In the genomic region with DNA sequence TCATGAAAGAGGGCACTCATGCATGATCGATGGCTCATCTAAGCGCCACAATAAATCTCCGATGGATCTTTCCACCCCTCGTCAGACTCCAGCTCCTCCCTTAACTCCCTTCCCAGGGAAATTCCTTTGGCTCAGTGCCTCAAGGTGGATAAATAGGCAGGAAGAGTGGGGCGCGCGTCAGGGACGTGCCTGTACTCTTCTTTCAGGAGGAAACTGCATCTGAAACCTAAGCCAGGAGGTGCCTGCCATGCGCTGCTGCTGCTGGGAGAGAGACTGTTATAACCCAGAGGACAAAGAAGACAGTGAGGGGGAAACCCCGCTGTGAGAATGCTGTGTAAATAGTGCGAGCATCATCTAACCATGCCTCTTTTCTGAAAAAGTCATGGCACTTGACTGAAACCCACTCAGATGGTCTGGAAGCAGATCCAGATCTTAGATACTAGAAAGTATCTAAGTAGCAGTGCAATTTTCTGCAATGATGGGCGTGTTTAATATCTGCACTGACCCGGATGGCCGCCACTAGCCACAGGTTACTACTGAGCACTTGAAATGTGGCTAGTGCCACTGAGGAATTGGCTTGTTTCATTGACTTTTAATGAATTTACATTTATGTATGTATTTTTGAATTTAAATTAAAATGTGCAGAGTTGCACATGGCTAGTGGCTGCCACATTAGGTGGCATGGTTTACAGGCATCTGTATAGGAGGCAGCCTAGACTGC, we compare ENCODE assay signal across 13 cellular contexts.
A peak's percentile ranks its signal among the peaks of the same experiment; 100 is the strongest.
DNase-seq lines count a peak whose midpoint lies in the region; ATAC-seq and TF ChIP-seq lines count a peak whose summit lies in the region.
"Had no signal": no experiment of that assay in that cellular context is flagged by ENCODE, and none has a peak within 500 bp of the region (broad histone marks: within the 10 kb centered on the region; RNA-seq: fewer than 3 reads in every experiment).

No MANE protein-coding gene starts in this region.

- peak; percentile 69 for ATAC-seq in WTC11
- no peak for ATAC-seq in GM21529 (IDR thresholded peaks at IDR 0.05; ENCODE audit: unreplicated experiment)
- ATAC-seq in naive thymus-derived CD4-positive, alpha-beta T cell: no peak
- ATAC-seq: Right ventricle myocardium inferior had no signal

- no peak overlapping the region for H3K27ac Mint-ChIP-seq in WTC11
- no peak overlapping the region for H3K27ac Mint-ChIP-seq in activated naive CD4-positive, alpha-beta T cell treated with anti-CD3 and anti-CD28 coated beads, Interleukin-2, amount 10 ng/mL, durations not matched to agents 7 days and 5 days
- no peak overlapping the region for H3K27ac Mint-ChIP-seq in naive thymus-derived CD4-positive, alpha-beta T cell
- H3K27ac Mint-ChIP-seq: activated naive CD8-positive, alpha-beta T cell had no signal

- no peak for TF ChIP-seq CTCF in WTC11 (IDR thresholded peaks at IDR 0.05)

- no peaks in the 10 kb centered on the region for H3K9me3 ChIP-seq in naive thymus-derived CD4-positive, alpha-beta T cell (ENCODE audit: control insufficient read depth in 2 of 3, low read length in 3 of 3)
- H3K9me3 ChIP-seq: right atrium auricular region had no signal

- H3K4me1 Mint-ChIP-seq in WTC11: peaks cover 6% of the 10 kb centered on the region
- no peaks in the 10 kb centered on the region for H3K4me1 Mint-ChIP-seq in activated naive CD4-positive, alpha-beta T cell treated with anti-CD3 and anti-CD28 coated beads, Interleukin-2, amount 10 ng/mL, durations not matched to agents 7 days and 5 days
- H3K4me1 Mint-ChIP-seq in naive thymus-derived CD4-positive, alpha-beta T cell: no peaks in the 10 kb centered on the region

- H3K36me3 Mint-ChIP-seq in WTC11: no peaks in the 10 kb centered on the region
- no peaks in the 10 kb centered on the region for H3K36me3 Mint-ChIP-seq in activated naive CD4-positive, alpha-beta T cell treated with anti-CD3 and anti-CD28 coated beads, Interleukin-2, amount 10 ng/mL, durations not matched to agents 7 days and 5 days
- no peaks in the 10 kb centered on the region for H3K36me3 Mint-ChIP-seq in naive thymus-derived CD4-positive, alpha-beta T cell
- H3K36me3 Mint-ChIP-seq: activated naive CD8-positive, alpha-beta T cell had no signal

- POLR2A ChIA-PET in WTC11 (lab: Charles Lee): interaction anchor here (0.7 kb wide), 1 partner anchor 35 kb away, joined by 7 read pairs; no protein-coding TSS in a partner anchor
- POLR2A ChIA-PET in naive thymus-derived CD4-positive, alpha-beta T cell (lab: Charles Lee): no interaction called here

- H3K4me1 ChIP-seq in naive thymus-derived CD4-positive, alpha-beta T cell (ENCODE audit: control insufficient read depth in 2 of 2, insufficient read depth in 2 of 2, low read length in 2 of 2): no peaks in the 10 kb centered on the region
- H3K4me1 ChIP-seq: right atrium auricular region had no signal

- H3K27me3 ChIP-seq in naive thymus-derived CD4-positive, alpha-beta T cell (ENCODE audit: control insufficient read depth in 2 of 2, insufficient read depth in 2 of 2, low read length in 2 of 2): no peaks in the 10 kb centered on the region
- H3K27me3 ChIP-seq: right atrium auricular region had no signal

- H3K27me3 Mint-ChIP-seq in WTC11 (ENCODE audit: low read depth): no peaks in the 10 kb centered on the region
- H3K27me3 Mint-ChIP-seq in activated naive CD4-positive, alpha-beta T cell treated with anti-CD3 and anti-CD28 coated beads, Interleukin-2, amount 10 ng/mL, durations not matched to agents 7 days and 5 days: no peaks in the 10 kb centered on the region
- H3K27me3 Mint-ChIP-seq in naive thymus-derived CD4-positive, alpha-beta T cell: peaks cover 0 to 6% (median 0%) of the 10 kb centered on the region in 5 donors
- H3K27me3 Mint-ChIP-seq: activated naive CD8-positive, alpha-beta T cell had no signal

- no peak overlapping the region for H3K4me3 Mint-ChIP-seq in WTC11
- H3K4me3 Mint-ChIP-seq in activated naive CD4-positive, alpha-beta T cell treated with anti-CD3 and anti-CD28 coated beads, Interleukin-2, amount 10 ng/mL, durations not matched to agents 7 days and 5 days: no peak overlapping the region
- no peak overlapping the region for H3K4me3 Mint-ChIP-seq in naive thymus-derived CD4-positive, alpha-beta T cell
- H3K4me3 Mint-ChIP-seq: activated naive CD8-positive, alpha-beta T cell had no signal

- no peak overlapping the region for H3K27ac ChIP-seq in naive thymus-derived CD4-positive, alpha-beta T cell (ENCODE audit: low read depth, low read length)
- H3K27ac ChIP-seq: right atrium auricular region had no signal

- H3K9me3 Mint-ChIP-seq in WTC11: no peaks in the 10 kb centered on the region
- H3K9me3 Mint-ChIP-seq in activated naive CD4-positive, alpha-beta T cell treated with anti-CD3 and anti-CD28 coated beads, Interleukin-2, amount 10 ng/mL, durations not matched to agents 7 days and 5 days: no peaks in the 10 kb centered on the region
- peaks cover 0 to 4% (median 0%) of the 10 kb centered on the region in 11 donors for H3K9me3 Mint-ChIP-seq in naive thymus-derived CD4-positive, alpha-beta T cell

- intact Hi-C loops in naive thymus-derived CD4-positive, alpha-beta T cell (cut with micrococcal nuclease): no loop called here

- no peaks in the 10 kb centered on the region for H3K36me3 ChIP-seq in naive thymus-derived CD4-positive, alpha-beta T cell (ENCODE audit: control insufficient read depth in 2 of 3, insufficient read depth in 3 of 3, low read length in 3 of 3)
- H3K36me3 ChIP-seq: right atrium auricular region had no signal

- CTCF ChIA-PET in WTC11 (lab: Charles Lee): interaction anchor here (1.0 kb wide), 1 partner anchor 35 kb away, joined by 4 read pairs; no protein-coding TSS in a partner anchor
- CTCF ChIA-PET in activated naive CD4-positive, alpha-beta T cell treated with anti-CD3 and anti-CD28 coated beads, Interleukin-2, amount 10 ng/mL, durations not matched to agents 7 days and 5 days (lab: Charles Lee): no interaction called here
- CTCF ChIA-PET in naive thymus-derived CD4-positive, alpha-beta T cell (lab: Charles Lee): no interaction called here

- DNase-seq in COLO668 (lab: John Stamatoyannopoulos, UW; ENCODE audit: unreplicated experiment) (peak; percentile 19), NCI-H146 (lab: John Stamatoyannopoulos, UW) (peak; percentile 95), WTC11 (ENCODE audit: low spot score) (peak; percentile 25), kidney tubule cell (ENCODE audit: low spot score) (peak; percentile 97), NCI-H1436 (lab: John Stamatoyannopoulos, UW) (no peak)
- DNase-seq in activated naive CD4-positive, alpha-beta T cell treated with anti-CD3 and anti-CD28 coated beads, Interleukin-2, amount 10 ng/mL, durations not matched to agents 7 days and 5 days: no peak
- no peak for DNase-seq in naive thymus-derived CD4-positive, alpha-beta T cell
- DNase-seq: GOT3; stimulated activated naive CD4-positive, alpha-beta T cell treated with Interleukin-2 at 50 U/mL for 16 hours had no signal

- no peak overlapping the region for H3K4me3 ChIP-seq in naive thymus-derived CD4-positive, alpha-beta T cell (ENCODE audit: low read length)
- H3K4me3 ChIP-seq: right atrium auricular region had no signal

TF ChIP-seq in WTC11, 78 proteins besides CTCF, POLR2A, EP300 and RAD21:
- TF ChIP-seq RORB (CRISPR knock-in tag; IDR thresholded peaks at IDR 0.05): no peak
- TF ChIP-seq, protein P1, sequence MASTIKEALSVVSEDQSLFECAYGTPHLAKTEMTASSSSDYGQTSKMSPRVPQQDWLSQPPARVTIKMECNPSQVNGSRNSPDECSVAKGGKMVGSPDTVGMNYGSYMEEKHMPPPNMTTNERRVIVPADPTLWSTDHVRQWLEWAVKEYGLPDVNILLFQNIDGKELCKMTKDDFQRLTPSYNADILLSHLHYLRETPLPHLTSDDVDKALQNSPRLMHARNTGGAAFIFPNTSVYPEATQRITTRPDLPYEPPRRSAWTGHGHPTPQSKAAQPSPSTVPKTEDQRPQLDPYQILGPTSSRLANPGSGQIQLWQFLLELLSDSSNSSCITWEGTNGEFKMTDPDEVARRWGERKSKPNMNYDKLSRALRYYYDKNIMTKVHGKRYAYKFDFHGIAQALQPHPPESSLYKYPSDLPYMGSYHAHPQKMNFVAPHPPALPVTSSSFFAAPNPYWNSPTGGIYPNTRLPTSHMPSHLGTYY (CRISPR knock-in tag; IDR thresholded peaks at IDR 0.05): no peak
- TF ChIP-seq NFATC4 (CRISPR knock-in tag; IDR thresholded peaks at IDR 0.05): no peak
- no peak for TF ChIP-seq ZNF219 (CRISPR knock-in tag; IDR thresholded peaks at IDR 0.05; ENCODE audit: borderline replicate concordance)
- no peak for TF ChIP-seq ZNF396 (CRISPR knock-in tag; IDR thresholded peaks at IDR 0.05; ENCODE audit: borderline replicate concordance)
- TF ChIP-seq, protein P2, sequence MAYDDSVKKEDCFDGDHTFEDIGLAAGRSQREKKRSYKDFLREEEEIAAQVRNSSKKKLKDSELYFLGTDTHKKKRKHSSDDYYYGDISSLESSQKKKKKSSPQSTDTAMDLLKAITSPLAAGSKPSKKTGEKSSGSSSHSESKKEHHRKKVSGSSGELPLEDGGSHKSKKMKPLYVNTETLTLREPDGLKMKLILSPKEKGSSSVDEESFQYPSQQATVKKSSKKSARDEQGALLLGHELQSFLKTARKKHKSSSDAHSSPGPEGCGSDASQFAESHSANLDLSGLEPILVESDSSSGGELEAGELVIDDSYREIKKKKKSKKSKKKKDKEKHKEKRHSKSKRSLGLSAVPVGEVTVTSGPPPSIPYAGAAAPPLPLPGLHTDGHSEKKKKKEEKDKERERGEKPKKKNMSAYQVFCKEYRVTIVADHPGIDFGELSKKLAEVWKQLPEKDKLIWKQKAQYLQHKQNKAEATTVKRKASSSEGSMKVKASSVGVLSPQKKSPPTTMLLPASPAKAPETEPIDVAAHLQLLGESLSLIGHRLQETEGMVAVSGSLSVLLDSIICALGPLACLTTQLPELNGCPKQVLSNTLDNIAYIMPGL (CRISPR knock-in tag; IDR thresholded peaks at IDR 0.05): no peak
- TF ChIP-seq CREB1 (CRISPR knock-in tag; IDR thresholded peaks at IDR 0.05): no peak
- TF ChIP-seq, protein P3, sequence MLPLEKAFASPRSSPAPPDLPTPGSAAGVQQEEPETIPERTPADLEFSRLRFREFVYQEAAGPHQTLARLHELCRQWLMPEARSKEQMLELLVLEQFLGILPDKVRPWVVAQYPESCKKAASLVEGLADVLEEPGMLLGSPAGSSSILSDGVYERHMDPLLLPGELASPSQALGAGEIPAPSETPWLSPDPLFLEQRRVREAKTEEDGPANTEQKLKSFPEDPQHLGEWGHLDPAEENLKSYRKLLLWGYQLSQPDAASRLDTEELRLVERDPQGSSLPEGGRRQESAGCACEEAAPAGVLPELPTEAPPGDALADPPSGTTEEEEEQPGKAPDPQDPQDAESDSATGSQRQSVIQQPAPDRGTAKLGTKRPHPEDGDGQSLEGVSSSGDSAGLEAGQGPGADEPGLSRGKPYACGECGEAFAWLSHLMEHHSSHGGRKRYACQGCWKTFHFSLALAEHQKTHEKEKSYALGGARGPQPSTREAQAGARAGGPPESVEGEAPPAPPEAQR (CRISPR knock-in tag; IDR thresholded peaks at IDR 0.05): no peak
- no peak for TF ChIP-seq NR3C1 (CRISPR knock-in tag; conservative IDR thresholded peaks at IDR 0.05; ENCODE audit: low read depth)

Comparison
In these comparisons a context has a peak if more than half of its experiments do, and no peak if none do; other contexts are left out.
1. DNase-seq: peak in COLO668 (single experiment), NCI-H146 (single experiment), WTC11 (single experiment) and kidney tubule cell (single experiment); none in activated naive CD4-positive, alpha-beta T cell treated with anti-CD3 and anti-CD28 coated beads, Interleukin-2, amount 10 ng/mL, durations not matched to agents 7 days and 5 days (single experiment), naive thymus-derived CD4-positive, alpha-beta T cell (0 of 9) and NCI-H1436 (single experiment).